Comparison of ENCODE assay signal across 1 cellular context in genomic region chr16:85612191-85612800, GRCh38.
A peak's percentile ranks its signal among the peaks of the same experiment; 100 is the strongest.
TF ChIP-seq lines count a peak whose summit lies in the region.

No MANE protein-coding gene starts in this region.

TF ChIP-seq in HepG2, 621 proteins besides CTCF, POLR2A, EP300 and RAD21 (continued from another document and continues in another):
- TF ChIP-seq ATF6 (CRISPR knock-in tag; conservative IDR thresholded peaks at IDR 0.05) = no peak
- TF ChIP-seq, protein P1, sequence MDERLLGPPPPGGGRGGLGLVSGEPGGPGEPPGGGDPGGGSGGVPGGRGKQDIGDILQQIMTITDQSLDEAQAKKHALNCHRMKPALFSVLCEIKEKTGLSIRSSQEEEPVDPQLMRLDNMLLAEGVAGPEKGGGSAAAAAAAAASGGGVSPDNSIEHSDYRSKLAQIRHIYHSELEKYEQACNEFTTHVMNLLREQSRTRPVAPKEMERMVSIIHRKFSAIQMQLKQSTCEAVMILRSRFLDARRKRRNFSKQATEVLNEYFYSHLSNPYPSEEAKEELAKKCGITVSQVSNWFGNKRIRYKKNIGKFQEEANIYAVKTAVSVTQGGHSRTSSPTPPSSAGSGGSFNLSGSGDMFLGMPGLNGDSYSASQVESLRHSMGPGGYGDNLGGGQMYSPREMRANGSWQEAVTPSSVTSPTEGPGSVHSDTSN (CRISPR knock-in tag; IDR thresholded peaks at IDR 0.05) = no peak
- 0 out of 2 replicates have a peak, but pooled peaks have one; percentile 28 for TF ChIP-seq TAF1 (CRISPR knock-in tag; IDR thresholded peaks at IDR 0.05)
- TF ChIP-seq ZZZ3 (CRISPR knock-in tag; IDR thresholded peaks at IDR 0.05; ENCODE audit: borderline replicate concordance) = no peak
- 0 out of 2 replicates have a peak, but pooled peaks have one; percentile 6 for TF ChIP-seq ZNF468 (CRISPR knock-in tag; IDR thresholded peaks at IDR 0.05)
- TF ChIP-seq, protein P2, sequence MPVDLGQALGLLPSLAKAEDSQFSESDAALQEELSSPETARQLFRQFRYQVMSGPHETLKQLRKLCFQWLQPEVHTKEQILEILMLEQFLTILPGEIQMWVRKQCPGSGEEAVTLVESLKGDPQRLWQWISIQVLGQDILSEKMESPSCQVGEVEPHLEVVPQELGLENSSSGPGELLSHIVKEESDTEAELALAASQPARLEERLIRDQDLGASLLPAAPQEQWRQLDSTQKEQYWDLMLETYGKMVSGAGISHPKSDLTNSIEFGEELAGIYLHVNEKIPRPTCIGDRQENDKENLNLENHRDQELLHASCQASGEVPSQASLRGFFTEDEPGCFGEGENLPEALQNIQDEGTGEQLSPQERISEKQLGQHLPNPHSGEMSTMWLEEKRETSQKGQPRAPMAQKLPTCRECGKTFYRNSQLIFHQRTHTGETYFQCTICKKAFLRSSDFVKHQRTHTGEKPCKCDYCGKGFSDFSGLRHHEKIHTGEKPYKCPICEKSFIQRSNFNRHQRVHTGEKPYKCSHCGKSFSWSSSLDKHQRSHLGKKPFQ (CRISPR knock-in tag; IDR thresholded peaks at IDR 0.05; ENCODE audit: insufficient replicate concordance) = no peak
- TF ChIP-seq ZEB1 (IDR thresholded peaks at IDR 0.05; ENCODE audit: insufficient replicate concordance, low read depth) = peak; percentile 9
- no peak for TF ChIP-seq MNT (IDR thresholded peaks at IDR 0.05)
- TF ChIP-seq SUZ12 (IDR thresholded peaks at IDR 0.05; ENCODE audit: low read depth, low read length) = no peak
- no peak for TF ChIP-seq RERE (CRISPR knock-in tag; IDR thresholded peaks at IDR 0.05; ENCODE audit: low read depth)
- no peak for TF ChIP-seq KLF13 (CRISPR knock-in tag; IDR thresholded peaks at IDR 0.05)
- TF ChIP-seq ZNF136 (CRISPR knock-in tag; IDR thresholded peaks at IDR 0.05; ENCODE audit: low read depth) = no peak
- no peak for TF ChIP-seq ZNF121 (CRISPR knock-in tag; IDR thresholded peaks at IDR 0.05)
- peak; percentile 10 for TF ChIP-seq NR2F6 (IDR thresholded peaks at IDR 0.05)
- no peak for TF ChIP-seq NR2F6 (CRISPR knock-in tag; IDR thresholded peaks at IDR 0.05)
- TF ChIP-seq ZNF253 (CRISPR knock-in tag; IDR thresholded peaks at IDR 0.05; ENCODE audit: borderline replicate concordance) = no peak
- no peak for TF ChIP-seq ZNF615 (CRISPR knock-in tag; IDR thresholded peaks at IDR 0.05; ENCODE audit: borderline replicate concordance)
- no peak; the same call in 1 of the 2 replicates for TF ChIP-seq ISL2 (CRISPR knock-in tag; IDR thresholded peaks at IDR 0.05)
- TF ChIP-seq IRF9 (CRISPR knock-in tag; IDR thresholded peaks at IDR 0.05; ENCODE audit: borderline replicate concordance) = no peak
- TF ChIP-seq ZBTB8A (CRISPR knock-in tag; IDR thresholded peaks at IDR 0.05; ENCODE audit: borderline replicate concordance, low read depth) = no peak
- no peak for TF ChIP-seq HNF4A (CRISPR knock-in tag; IDR thresholded peaks at IDR 0.05)
- TF ChIP-seq ZFP37 (CRISPR knock-in tag; IDR thresholded peaks at IDR 0.05; ENCODE audit: borderline replicate concordance) = no peak
- TF ChIP-seq MAZ (IDR thresholded peaks at IDR 0.05; ENCODE audit: borderline replicate concordance, low read depth, low read length) = 0 out of 2 replicates have a peak, but pooled peaks have one; percentile 28
- no peak for TF ChIP-seq MAZ (CRISPR knock-in tag; IDR thresholded peaks at IDR 0.05; ENCODE audit: low read depth)
- TF ChIP-seq, protein P3, sequence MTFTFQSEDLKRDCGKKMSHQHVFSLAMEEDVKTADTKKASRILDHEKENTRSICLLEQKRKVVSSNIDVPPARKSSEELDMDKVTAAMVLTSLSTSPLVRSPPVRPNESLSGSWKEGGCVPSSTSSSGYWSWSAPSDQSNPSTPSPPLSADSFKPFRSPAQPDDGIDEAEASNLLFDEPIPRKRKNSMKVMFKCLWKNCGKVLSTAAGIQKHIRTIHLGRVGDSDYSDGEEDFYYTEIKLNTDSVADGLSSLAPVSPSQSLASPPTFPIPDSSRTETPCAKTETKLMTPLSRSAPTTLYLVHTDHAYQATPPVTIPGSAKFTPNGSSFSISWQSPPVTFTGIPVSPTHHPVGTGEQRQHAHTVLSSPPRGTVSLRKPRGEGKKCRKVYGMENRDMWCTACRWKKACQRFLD (CRISPR knock-in tag; IDR thresholded peaks at IDR 0.05; ENCODE audit: borderline replicate concordance) = peak; percentile 22
- TF ChIP-seq HOXA9 (CRISPR knock-in tag; IDR thresholded peaks at IDR 0.05; ENCODE audit: borderline replicate concordance) = no peak
- TF ChIP-seq NRL (CRISPR knock-in tag; IDR thresholded peaks at IDR 0.05; ENCODE audit: borderline replicate concordance) = no peak
- TF ChIP-seq, protein P4, sequence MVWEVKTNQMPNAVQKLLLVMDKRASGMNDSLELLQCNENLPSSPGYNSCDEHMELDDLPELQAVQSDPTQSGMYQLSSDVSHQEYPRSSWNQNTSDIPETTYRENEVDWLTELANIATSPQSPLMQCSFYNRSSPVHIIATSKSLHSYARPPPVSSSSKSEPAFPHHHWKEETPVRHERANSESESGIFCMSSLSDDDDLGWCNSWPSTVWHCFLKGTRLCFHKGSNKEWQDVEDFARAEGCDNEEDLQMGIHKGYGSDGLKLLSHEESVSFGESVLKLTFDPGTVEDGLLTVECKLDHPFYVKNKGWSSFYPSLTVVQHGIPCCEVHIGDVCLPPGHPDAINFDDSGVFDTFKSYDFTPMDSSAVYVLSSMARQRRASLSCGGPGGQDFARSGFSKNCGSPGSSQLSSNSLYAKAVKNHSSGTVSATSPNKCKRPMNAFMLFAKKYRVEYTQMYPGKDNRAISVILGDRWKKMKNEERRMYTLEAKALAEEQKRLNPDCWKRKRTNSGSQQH (CRISPR knock-in tag; IDR thresholded peaks at IDR 0.05; ENCODE audit: low read depth) = no peak
- TF ChIP-seq FOXP4 (CRISPR knock-in tag; IDR thresholded peaks at IDR 0.05) = no peak
- no peak for TF ChIP-seq ARNT2 (CRISPR knock-in tag; IDR thresholded peaks at IDR 0.05; ENCODE audit: low read depth)
- TF ChIP-seq PHF21A (CRISPR knock-in tag; IDR thresholded peaks at IDR 0.05) = no peak
- no peak; the same call in 1 of the 2 replicates for TF ChIP-seq EED (CRISPR knock-in tag; IDR thresholded peaks at IDR 0.05)
- no peak for TF ChIP-seq TBX3 (IDR thresholded peaks at IDR 0.05; ENCODE audit: borderline replicate concordance)
- no peak for TF ChIP-seq MTF2 (CRISPR knock-in tag; IDR thresholded peaks at IDR 0.05; ENCODE audit: borderline replicate concordance)
- no peak for TF ChIP-seq BHLHE40 (IDR thresholded peaks at IDR 0.05; ENCODE audit: low read length)
- TF ChIP-seq, protein P5, sequence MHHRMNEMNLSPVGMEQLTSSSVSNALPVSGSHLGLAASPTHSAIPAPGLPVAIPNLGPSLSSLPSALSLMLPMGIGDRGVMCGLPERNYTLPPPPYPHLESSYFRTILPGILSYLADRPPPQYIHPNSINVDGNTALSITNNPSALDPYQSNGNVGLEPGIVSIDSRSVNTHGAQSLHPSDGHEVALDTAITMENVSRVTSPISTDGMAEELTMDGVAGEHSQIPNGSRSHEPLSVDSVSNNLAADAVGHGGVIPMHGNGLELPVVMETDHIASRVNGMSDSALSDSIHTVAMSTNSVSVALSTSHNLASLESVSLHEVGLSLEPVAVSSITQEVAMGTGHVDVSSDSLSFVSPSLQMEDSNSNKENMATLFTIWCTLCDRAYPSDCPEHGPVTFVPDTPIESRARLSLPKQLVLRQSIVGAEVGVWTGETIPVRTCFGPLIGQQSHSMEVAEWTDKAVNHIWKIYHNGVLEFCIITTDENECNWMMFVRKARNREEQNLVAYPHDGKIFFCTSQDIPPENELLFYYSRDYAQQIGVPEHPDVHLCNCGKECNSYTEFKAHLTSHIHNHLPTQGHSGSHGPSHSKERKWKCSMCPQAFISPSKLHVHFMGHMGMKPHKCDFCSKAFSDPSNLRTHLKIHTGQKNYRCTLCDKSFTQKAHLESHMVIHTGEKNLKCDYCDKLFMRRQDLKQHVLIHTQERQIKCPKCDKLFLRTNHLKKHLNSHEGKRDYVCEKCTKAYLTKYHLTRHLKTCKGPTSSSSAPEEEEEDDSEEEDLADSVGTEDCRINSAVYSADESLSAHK (CRISPR knock-in tag; IDR thresholded peaks at IDR 0.05; ENCODE audit: borderline replicate concordance) = no peak
- TF ChIP-seq ZBTB3 (CRISPR knock-in tag; IDR thresholded peaks at IDR 0.05; ENCODE audit: borderline replicate concordance, low read depth) = no peak
- TF ChIP-seq CBFB (CRISPR knock-in tag; IDR thresholded peaks at IDR 0.05) = no peak
